In genomic region chr1:225428066-225428878, GRCh38 we compare ENCODE assay signal across 1 cellular context.
TF ChIP-seq lines count a peak whose summit lies in the region.

No MANE protein-coding gene starts in this region.

TF ChIP-seq in K562, 482 proteins besides CTCF, POLR2A, EP300 and RAD21 (continued from another document and continues in another):
- TF ChIP-seq ZNF407 (IDR thresholded peaks at IDR 0.05; ENCODE audit: low read depth) (no peak), NR2F6 (CRISPR knock-in tag; IDR thresholded peaks at IDR 0.05) (no peak), E4F1 (CRISPR knock-in tag; IDR thresholded peaks at IDR 0.05; ENCODE audit: borderline replicate concordance) (no peak), RBM34 (IDR thresholded peaks at IDR 0.05; ENCODE audit: borderline replicate concordance, insufficient read depth, low read length) (no peak), EWSR1 (IDR thresholded peaks at IDR 0.05; ENCODE audit: borderline replicate concordance, low read depth, partially characterized antibody) (no peak), HEY1 (CRISPR knock-in tag; IDR thresholded peaks at IDR 0.05; ENCODE audit: borderline replicate concordance) (no peak), CHCHD3 (CRISPR knock-in tag; IDR thresholded peaks at IDR 0.05) (peak; percentile 74; the same call in 1 of the 2 replicates), IRF2 (CRISPR knock-in tag; IDR thresholded peaks at IDR 0.05) (no peak), SP1 (CRISPR knock-in tag; IDR thresholded peaks at IDR 0.05) (peak; percentile 80), ZEB2 (IDR thresholded peaks at IDR 0.05) (peak; percentile 23; the same call in 1 of the 2 replicates), CCAR2 (IDR thresholded peaks at IDR 0.05; ENCODE audit: low read depth, low read length) (no peak), ZKSCAN1 (IDR thresholded peaks at IDR 0.05; ENCODE audit: low read depth, low read length) (no peak), MBD1 (CRISPR knock-in tag; IDR thresholded peaks at IDR 0.05) (no peak), HES1 (IDR thresholded peaks at IDR 0.05; ENCODE audit: low read depth) (peak; percentile 66; the same call in 1 of the 2 replicates), GATAD2A (IDR thresholded peaks at IDR 0.05) (peak; percentile 74; the same call in 1 of the 2 replicates), RAD51 (IDR thresholded peaks at IDR 0.05; ENCODE audit: borderline replicate concordance, low read depth) (no peak), PML (IDR thresholded peaks at IDR 0.05; ENCODE audit: low read length) (peak; percentile 86; the same call in 1 of the 2 replicates), SIN3A (IDR thresholded peaks at IDR 0.05; ENCODE audit: borderline replicate concordance in 2 of 2, control insufficient read depth in 1 of 2, low read depth in 2 of 2, low read length in 2 of 2) (no peak), DPF2 (IDR thresholded peaks at IDR 0.05) (peak; percentile 92), DLX4 (CRISPR knock-in tag; IDR thresholded peaks at IDR 0.05) (no peak), ELK3 (CRISPR knock-in tag; IDR thresholded peaks at IDR 0.05) (no peak), RREB1 (CRISPR knock-in tag; IDR thresholded peaks at IDR 0.05) (no peak), THRAP3 (IDR thresholded peaks at IDR 0.05; ENCODE audit: borderline replicate concordance) (no peak), ZNF174 (CRISPR knock-in tag; IDR thresholded peaks at IDR 0.05) (no peak), ZNF146 (CRISPR knock-in tag; IDR thresholded peaks at IDR 0.05; ENCODE audit: unreplicated experiment) (no peak), SREBF2 (CRISPR knock-in tag; IDR thresholded peaks at IDR 0.05) (no peak), HMG20B (CRISPR knock-in tag; IDR thresholded peaks at IDR 0.05) (no peak), KLF1 (tag; IDR thresholded peaks at IDR 0.05) (no peak; the same call in none of the 2 replicates), ZNF518B (CRISPR knock-in tag; IDR thresholded peaks at IDR 0.05) (no peak)
